14 cellular contexts compared by ENCODE assay signal in genomic region chr6:44800171-44800671, GRCh38.
DNase-seq lines count a peak whose midpoint lies in the region; ATAC-seq and TF ChIP-seq lines count a peak whose summit lies in the region.
"Had no signal": no experiment of that assay in that cellular context is flagged by ENCODE, and none has a peak within 500 bp of the region (broad histone marks: within the 10 kb centered on the region; RNA-seq: fewer than 3 reads in every experiment).

No MANE protein-coding gene starts in this region.

- H3K27ac Mint-ChIP-seq in MCF 10A (ENCODE audit: low read depth, unreplicated experiment): no peak overlapping the region
- H3K27ac Mint-ChIP-seq: stimulated activated effector memory CD8-positive, alpha-beta T cell treated with anti-CD3 and anti-CD28 coated beads, Interleukin-12 subunit alpha, Interleukin-12 subunit beta, amount 100 ng/mL, for 72 hours had no signal

- TF ChIP-seq CTCF in MCF 10A (IDR thresholded peaks at IDR 0.05; ENCODE audit: unreplicated experiment): no peak
- TF ChIP-seq CTCF in thyroid gland (IDR thresholded peaks at IDR 0.05): no peak

- H3K9me3 ChIP-seq in thyroid gland: no peaks in the 10 kb centered on the region
- H3K9me3 ChIP-seq: BE2C had no signal

- H3K9me3 Mint-ChIP-seq in MCF 10A (ENCODE audit: unreplicated experiment): no peaks in the 10 kb centered on the region

- in situ Hi-C loops in T47D (cut with HindIII; ENCODE audit: low pct_unique_long_range_greater_than_20kb, low sequenced_read_pairs): no loop called here

- CTCF ChIA-PET in MCF 10A (lab: Yijun Ruan, JAX): interaction anchor here (0.6 kb wide), 1 partner anchor 9 kb away, joined by 3 read pairs; no protein-coding TSS in a partner anchor

- H3K36me3 Mint-ChIP-seq in MCF 10A (ENCODE audit: insufficient read depth, unreplicated experiment): no peaks in the 10 kb centered on the region
- H3K36me3 Mint-ChIP-seq: stimulated activated effector memory CD8-positive, alpha-beta T cell treated with anti-CD3 and anti-CD28 coated beads, Interleukin-12 subunit alpha, Interleukin-12 subunit beta, amount 100 ng/mL, for 72 hours had no signal

- DNase-seq in T47D (ENCODE audit: low read depth in 1 of 2, low spot score in 1 of 2): peak; percentile 13 to 41
- DNase-seq in MCF 10A (ENCODE audit: unreplicated experiment): no peak
- DNase-seq in astrocyte of the hippocampus (ENCODE audit: low read depth, low spot score): peak; percentile 93
- DNase-seq in kidney glomerular epithelial cell (lab: John Stamatoyannopoulos, UW): peak; percentile 90
- DNase-seq in thyroid gland: peak; percentile 28 to 45
- DNase-seq in HUDEP-2 (lab: John Stamatoyannopoulos, UW; ENCODE audit: unreplicated experiment in 76 of 76): no peak
- DNase-seq: activated gamma-delta T cell treated with Interleukin-2 at 50 U/mL for 16 hours, BE2C, head of caudate nucleus, NCI-H446, posterior cingulate gyrus had no signal

- POLR2A ChIA-PET in MCF 10A (lab: Yijun Ruan, JAX): no interaction called here

- no peaks in the 10 kb centered on the region for H3K27me3 ChIP-seq in thyroid gland

- H3K4me3 Mint-ChIP-seq in MCF 10A (ENCODE audit: unreplicated experiment): no peak overlapping the region
- H3K4me3 Mint-ChIP-seq: stimulated activated effector memory CD8-positive, alpha-beta T cell treated with anti-CD3 and anti-CD28 coated beads, Interleukin-12 subunit alpha, Interleukin-12 subunit beta, amount 100 ng/mL, for 72 hours had no signal

- no peak overlapping the region for H3K27ac ChIP-seq in thyroid gland

- no peak for TF ChIP-seq POLR2A in thyroid gland (IDR thresholded peaks at IDR 0.05)

- H3K4me1 Mint-ChIP-seq in MCF 10A (ENCODE audit: insufficient read depth, unreplicated experiment): no peaks in the 10 kb centered on the region

- H3K4me3 ChIP-seq in thyroid gland (replicated peaks in 1 of 3): no peak overlapping the region

- H3K36me3 ChIP-seq in thyroid gland: no peaks in the 10 kb centered on the region
- H3K36me3 ChIP-seq: BE2C had no signal

- ATAC-seq in HG03045 (IDR thresholded peaks at IDR 0.05; ENCODE audit: unreplicated experiment): no peak
- no peak for ATAC-seq in HG02759 (IDR thresholded peaks at IDR 0.05; ENCODE audit: unreplicated experiment)
- ATAC-seq: stimulated activated effector memory CD8-positive, alpha-beta T cell treated with anti-CD3 and anti-CD28 coated beads, Interleukin-12 subunit alpha, Interleukin-12 subunit beta, amount 100 ng/mL, for 72 hours had no signal

- no peaks in the 10 kb centered on the region for H3K27me3 Mint-ChIP-seq in MCF 10A (ENCODE audit: insufficient read depth, unreplicated experiment)

- BruUV-seq in MCF 10A (replicated peaks; lab: Mats Ljungman, UMichigan): no TSS peak

- H3K4me1 ChIP-seq in thyroid gland: peaks cover 5 to 6% of the 10 kb centered on the region in 2 donors
- H3K4me1 ChIP-seq: BE2C had no signal

- intact Hi-C loops in MCF 10A (cut with micrococcal nuclease): no loop called here
- intact Hi-C loops in thyroid gland (cut with DNase I): no loop called here

- WGBS in thyroid gland, 2 donors: 18 to 25% methylated on average over 8 of the region's 8 CpGs

Comparison
In these comparisons a context has a peak if more than half of its experiments do, and no peak if none do; other contexts are left out.
1. DNase-seq: peak in T47D (2 of 2), astrocyte of the hippocampus (single experiment), kidney glomerular epithelial cell (single experiment) and thyroid gland (2 of 2); none in MCF 10A (single experiment) and HUDEP-2 (0 of 76).